Comparison of ENCODE assay signal across 12 cellular contexts in the genomic region with DNA sequence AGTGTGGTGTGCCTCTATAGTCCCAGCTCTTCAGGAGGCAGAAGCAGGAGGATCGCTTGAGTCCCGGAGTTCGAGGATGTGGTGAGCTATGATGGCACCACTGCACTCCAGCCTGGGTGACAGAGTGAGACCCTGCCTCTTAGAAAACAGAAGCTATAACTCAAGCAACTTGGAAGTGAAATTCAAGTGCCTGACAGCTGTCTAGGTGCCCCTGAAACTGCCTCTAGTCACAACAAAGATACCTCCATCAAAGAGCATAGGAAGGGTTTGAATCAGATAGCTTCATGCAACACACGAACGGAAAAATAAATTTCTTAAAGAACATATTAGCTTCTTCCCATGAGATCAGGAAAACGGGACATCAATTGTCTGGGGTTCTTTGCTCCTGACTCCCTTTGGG. TPM values are rescaled to one million over a fixed set of nuclear protein-coding genes. Genes with fewer than 3 reads are reported as not detected.
DNase-seq lines count a peak whose midpoint lies in the region; ATAC-seq, FAIRE-seq and TF ChIP-seq lines count a peak whose summit lies in the region.
"Had no signal": no experiment of that assay in that cellular context is flagged by ENCODE, and none has a peak within 500 bp of the region (broad histone marks: within the 10 kb centered on the region; RNA-seq: fewer than 3 reads in every experiment).

No MANE protein-coding gene starts in this region.

- CTCF ChIA-PET in activated CD4-positive, alpha-beta T cell treated with anti-CD3 and anti-CD28 coated beads, Interleukin-2, amount 10 ng/mL, durations not matched to agents 7 days and 5 days (lab: Charles Lee), result interaction anchor here (0.6 to 1.3 kb wide), 6 partner anchors 9 to 49 kb away, joined by 3 to 6 read pairs (median 4); no protein-coding TSS in a partner anchor

- H3K27me3 ChIP-seq in OCI-LY3 (ENCODE audit: low read depth, low read length) (no peaks in the 10 kb centered on the region; the same call in 1 of the 2 replicates), osteoblast (ENCODE audit: insufficient read depth, low read length) (peaks cover 37% of the 10 kb centered on the region)
- H3K27me3 ChIP-seq: uterus had no signal

- H3K4me2 ChIP-seq in OCI-LY3 (ENCODE audit: low read length) (peak overlapping the region; percentile 94), osteoblast (ENCODE audit: insufficient read depth, low read length) (no peak overlapping the region)

- H3K79me2 ChIP-seq in OCI-LY3 (ENCODE audit: low read length) (peaks cover 41% of the 10 kb centered on the region), osteoblast (ENCODE audit: insufficient read depth, low read length) (no peaks in the 10 kb centered on the region)

- ATAC-seq in effector memory CD8-positive, alpha-beta T cell (replicated peaks), result no peak
- ATAC-seq in Right ventricle myocardium superior (ENCODE audit: poor library complexity) (no peak), HG03025 (IDR thresholded peaks at IDR 0.05; ENCODE audit: low FRiP score, unreplicated experiment) (no peak)

- peak overlapping the region; percentile 62 for H3K9ac ChIP-seq in OCI-LY3 (ENCODE audit: low read length)

- H2AFZ ChIP-seq in OCI-LY3 (ENCODE audit: low read depth, low read length), result no peak overlapping the region
- no peak overlapping the region for H2AFZ ChIP-seq in osteoblast (ENCODE audit: low read length)

- H4K20me1 ChIP-seq in OCI-LY3 (ENCODE audit: insufficient read depth, low read length) (peaks cover 26% of the 10 kb centered on the region), osteoblast (ENCODE audit: insufficient read depth, low read length) (no peaks in the 10 kb centered on the region)

- H3K9me3 ChIP-seq in OCI-LY3 (ENCODE audit: insufficient read depth, low read length) (no peaks in the 10 kb centered on the region), osteoblast (ENCODE audit: low read depth, low read length) (no peaks in the 10 kb centered on the region)
- H3K9me3 ChIP-seq: uterus had no signal

- TF ChIP-seq CTCF in OCI-LY3 (IDR thresholded peaks at IDR 0.05; ENCODE audit: low read depth, low read length) (no peak), osteoblast (IDR thresholded peaks at IDR 0.05; ENCODE audit: extremely low read depth, low read depth, low read length) (no peak)

- peaks cover 19% of the 10 kb centered on the region for H3K36me3 ChIP-seq in OCI-LY3 (replicated peaks; ENCODE audit: low read depth, low read length)
- no peaks in the 10 kb centered on the region for H3K36me3 ChIP-seq in osteoblast (ENCODE audit: insufficient read depth, low read length)
- H3K36me3 ChIP-seq: uterus had no signal

- no peaks in the 10 kb centered on the region for H3K9me3 Mint-ChIP-seq in activated CD4-positive, alpha-beta T cell treated with anti-CD3 and anti-CD28 coated beads, Interleukin-2, amount 10 ng/mL, durations not matched to agents 7 days and 5 days
- no peaks in the 10 kb centered on the region for H3K9me3 Mint-ChIP-seq in effector memory CD8-positive, alpha-beta T cell

- DNase-seq in activated CD4-positive, alpha-beta T cell treated with anti-CD3 and anti-CD28 coated beads, Interleukin-2, amount 10 ng/mL, durations not matched to agents 7 days and 5 days, result no peak
- DNase-seq in activated CD4-positive, alpha-beta T cell treated with anti-CD3 and anti-CD28 coated beads, Interleukin-2, amount 50 U/mL, for 1 hour, result no peak
- DNase-seq in effector memory CD8-positive, alpha-beta T cell, result no peak
- peak; percentile 65 for DNase-seq in osteoblast (ENCODE audit: insufficient read length, low spot score, missing footprints)
- no peak for DNase-seq in Right ventricle myocardium superior
- DNase-seq in RCC 7860 (ENCODE audit: low spot score), result no peak
- DNase-seq: DND-41, NCI-H2029 had no signal

- peak overlapping the region; percentile 70 for H3K4me3 Mint-ChIP-seq in activated CD4-positive, alpha-beta T cell treated with anti-CD3 and anti-CD28 coated beads, Interleukin-2, amount 10 ng/mL, durations not matched to agents 7 days and 5 days
- peak overlapping the region; percentile 77 to 78 for H3K4me3 Mint-ChIP-seq in effector memory CD8-positive, alpha-beta T cell

- H3K27me3 Mint-ChIP-seq in activated CD4-positive, alpha-beta T cell treated with anti-CD3 and anti-CD28 coated beads, Interleukin-2, amount 10 ng/mL, durations not matched to agents 7 days and 5 days, result peaks cover 52% of the 10 kb centered on the region
- peaks cover 0 to 32% of the 10 kb centered on the region in 2 donors for H3K27me3 Mint-ChIP-seq in effector memory CD8-positive, alpha-beta T cell

- FAIRE-seq in RCC 7860 (lab: Jason Lieb, UNC), result no peak
- FAIRE-seq: endometrium had no signal

- H3K4me3 ChIP-seq in OCI-LY3 (ENCODE audit: low read length), result peak overlapping the region; percentile 90
- no peak overlapping the region for H3K4me3 ChIP-seq in osteoblast (ENCODE audit: insufficient read depth, low read length)

- H3K4me1 ChIP-seq in OCI-LY3 (ENCODE audit: low read length), result peaks cover 68% of the 10 kb centered on the region
- no peaks in the 10 kb centered on the region for H3K4me1 ChIP-seq in osteoblast (ENCODE audit: insufficient read depth, low read length)
- H3K4me1 ChIP-seq: uterus had no signal

- H3K27ac Mint-ChIP-seq in activated CD4-positive, alpha-beta T cell treated with anti-CD3 and anti-CD28 coated beads, Interleukin-2, amount 10 ng/mL, durations not matched to agents 7 days and 5 days, result no peak overlapping the region
- H3K27ac Mint-ChIP-seq in effector memory CD8-positive, alpha-beta T cell, result peak overlapping the region; percentile 61 to 65

- intact Hi-C loops in Right ventricle myocardium superior (cut with DNase I), result no loop called here

- POLR2A ChIA-PET in activated CD4-positive, alpha-beta T cell treated with anti-CD3 and anti-CD28 coated beads, Interleukin-2, amount 10 ng/mL, durations not matched to agents 7 days and 5 days (lab: Charles Lee), result no interaction called here

- no peak overlapping the region for H3K27ac ChIP-seq in OCI-LY3 (ENCODE audit: low read length)
- H3K27ac ChIP-seq in osteoblast (ENCODE audit: low read depth, low read length), result no peak overlapping the region

- no peaks in the 10 kb centered on the region for H3K36me3 Mint-ChIP-seq in activated CD4-positive, alpha-beta T cell treated with anti-CD3 and anti-CD28 coated beads, Interleukin-2, amount 10 ng/mL, durations not matched to agents 7 days and 5 days (ENCODE audit: low read depth)
- H3K36me3 Mint-ChIP-seq in effector memory CD8-positive, alpha-beta T cell (ENCODE audit: insufficient read depth), result peaks cover 13% of the 10 kb centered on the region

- H3K4me1 Mint-ChIP-seq in activated CD4-positive, alpha-beta T cell treated with anti-CD3 and anti-CD28 coated beads, Interleukin-2, amount 10 ng/mL, durations not matched to agents 7 days and 5 days, result peaks cover 7% of the 10 kb centered on the region
- H3K4me1 Mint-ChIP-seq in effector memory CD8-positive, alpha-beta T cell (ENCODE audit: low read depth in 2 of 2), result peaks cover 21 to 30% of the 10 kb centered on the region in 2 donors

RNA-seq across cellular contexts. Expression of a gene that starts 0.9 kb away (rescaled TPM):
- total RNA-seq in activated CD4-positive, alpha-beta T cell treated with anti-CD3 and anti-CD28 coated beads, Interleukin-2, amount 10 ng/mL, durations not matched to agents 7 days and 5 days, result 1 to 10 TPM; 2.6 to 3.1 TPM
- 0.59 and 1.1 TPM in 2 replicates for total RNA-seq in osteoblast
- 7.2 TPM for total RNA-seq in Right ventricle myocardium superior
